ENCODE assay signal across 8 cellular contexts in genomic region chr12:107670999-107671643, GRCh38. TPM values are rescaled to one million over a fixed set of nuclear protein-coding genes. Genes with fewer than 3 reads are reported as not detected.
DNase-seq lines count a peak whose midpoint lies in the region; ATAC-seq, FAIRE-seq and TF ChIP-seq lines count a peak whose summit lies in the region.

No MANE protein-coding gene starts in this region.

- H3K36me3 Mint-ChIP-seq in activated naive CD4-positive, alpha-beta T cell treated with anti-CD3 and anti-CD28 coated beads for 36 hours (ENCODE audit: low read depth), result no peaks in the 10 kb centered on the region

- TF ChIP-seq CTCF in GM10248 (IDR thresholded peaks at IDR 0.05; ENCODE audit: control extremely low read depth, extremely low read depth, low read depth, missing control alignments) (peak; percentile 69), LNCaP clone FGC (IDR thresholded peaks at IDR 0.05; ENCODE audit: control insufficient read depth, extremely low read depth, insufficient read depth) (peak; percentile 58), kidney (IDR thresholded peaks at IDR 0.05; ENCODE audit: borderline replicate concordance, extremely low read depth, insufficient read depth) (peak; percentile 21), upper lobe of left lung (IDR thresholded peaks at IDR 0.05) (peak in 5 of 6 experiments; percentile 33 to 48 (median 39))

- H3K27ac Mint-ChIP-seq in activated naive CD4-positive, alpha-beta T cell treated with anti-CD3 and anti-CD28 coated beads for 36 hours, result no peak overlapping the region

- POLR2A ChIA-PET in GM10248 (lab: Yijun Ruan, JAX), result no interaction called here

- H3K27ac ChIP-seq in kidney (ENCODE audit: low read depth in 2 of 2, low read length in 2 of 2), result no peak overlapping the region
- H3K27ac ChIP-seq in upper lobe of left lung, result no peak overlapping the region

- ATAC-seq in upper lobe of left lung (ENCODE audit: low FRiP score in 2 of 2), result peak in 1 of 2 donors; percentile 44
- ATAC-seq in HG03460 (IDR thresholded peaks at IDR 0.05; ENCODE audit: unreplicated experiment), result no peak

- H3K4me1 ChIP-seq in kidney (ENCODE audit: control insufficient read depth in 1 of 2, insufficient read depth in 1 of 2, low read depth in 1 of 2, low read length in 2 of 2) (no peaks in the 10 kb centered on the region), upper lobe of left lung (no peaks in the 10 kb centered on the region)

- intact Hi-C loops in activated naive CD4-positive, alpha-beta T cell treated with anti-CD3 and anti-CD28 coated beads for 36 hours (cut with micrococcal nuclease), result loop anchor here (5.0 to 10.0 kb wide), 2 partner anchors 524 to 539 kb away; no protein-coding TSS in a partner anchor
- intact Hi-C loops in kidney (cut with DNase I), result loop anchor here (10.0 kb wide), 1 partner anchor 214 kb away; no protein-coding TSS in a partner anchor

- peak; percentile 46 for DNase-seq in GM10248 (ENCODE audit: extremely low spot score)
- no peak for DNase-seq in LNCaP clone FGC (ENCODE audit: low read depth)
- peak; percentile 60 for DNase-seq in activated naive CD4-positive, alpha-beta T cell treated with anti-CD3 and anti-CD28 coated beads for 36 hours
- no peak for DNase-seq in kidney
- peak; percentile 31 to 72 for DNase-seq in upper lobe of left lung
- DNase-seq in NCI-H2196 (lab: John Stamatoyannopoulos, UW; ENCODE audit: unreplicated experiment), result no peak
- no peak for DNase-seq in NCI-H1694 (lab: John Stamatoyannopoulos, UW)

- peaks cover 6% of the 10 kb centered on the region for H3K27me3 Mint-ChIP-seq in activated naive CD4-positive, alpha-beta T cell treated with anti-CD3 and anti-CD28 coated beads for 36 hours (ENCODE audit: low read depth)

- H3K36me3 ChIP-seq in kidney (ENCODE audit: control insufficient read depth in 1 of 2, insufficient read depth in 2 of 2, low read length in 2 of 2), result no peaks in the 10 kb centered on the region
- no peaks in the 10 kb centered on the region for H3K36me3 ChIP-seq in upper lobe of left lung

- no peak for FAIRE-seq in kidney (lab: Jason Lieb, UNC)

- H3K27me3 ChIP-seq in upper lobe of left lung, result no peaks in the 10 kb centered on the region

- CTCF ChIA-PET in GM10248 (lab: Yijun Ruan, JAX), result interaction anchor here (0.6 to 16.8 kb wide), 21 partner anchors 9 to 297 kb away, joined by 3 to 229 read pairs (median 4); partner anchors contain the start of gene PWP1
- CTCF ChIA-PET in activated naive CD4-positive, alpha-beta T cell treated with anti-CD3 and anti-CD28 coated beads for 36 hours (lab: Charles Lee), result interaction anchor here (0.6 to 3.5 kb wide), 19 partner anchors 9 to 1810 kb away, joined by 3 to 39 read pairs (median 4); no protein-coding TSS in a partner anchor

- TF ChIP-seq POLR2A in upper lobe of left lung (IDR thresholded peaks at IDR 0.05), result no peak

- 38 to 40% methylated on average over 10 of the region's 10 CpGs for WGBS in upper lobe of left lung, 2 donors

- H3K4me1 Mint-ChIP-seq in activated naive CD4-positive, alpha-beta T cell treated with anti-CD3 and anti-CD28 coated beads for 36 hours (ENCODE audit: low read depth), result peaks cover 4% of the 10 kb centered on the region

- H3K4me3 ChIP-seq in LNCaP clone FGC (ENCODE audit: low read depth, low read length), result no peak overlapping the region
- H3K4me3 ChIP-seq in kidney (ENCODE audit: low read length in 2 of 2), result no peak overlapping the region
- H3K4me3 ChIP-seq in upper lobe of left lung, result no peak overlapping the region

- H3K9ac ChIP-seq in kidney (ENCODE audit: low read length in 2 of 2), result no peak overlapping the region

- no peak overlapping the region for H3K4me3 Mint-ChIP-seq in activated naive CD4-positive, alpha-beta T cell treated with anti-CD3 and anti-CD28 coated beads for 36 hours

- no peak for TF ChIP-seq EP300 in upper lobe of left lung (IDR thresholded peaks at IDR 0.05)

- H3K9me3 ChIP-seq in kidney (ENCODE audit: control insufficient read depth in 1 of 2, low read length in 2 of 2), result no peaks in the 10 kb centered on the region
- H3K9me3 ChIP-seq in upper lobe of left lung, result no peaks in the 10 kb centered on the region

- no peaks in the 10 kb centered on the region for H3K9me3 Mint-ChIP-seq in activated naive CD4-positive, alpha-beta T cell treated with anti-CD3 and anti-CD28 coated beads for 36 hours

RNA-seq across cellular contexts. Expression of gene PWP1, which starts 14.5 kb away (rescaled TPM):
- total RNA-seq in activated naive CD4-positive, alpha-beta T cell treated with anti-CD3 and anti-CD28 coated beads for 36 hours, result 10 to 100 TPM; 35.0 to 37.1 TPM
- total RNA-seq in kidney, result 28.8 TPM
- 27.4 TPM for polyA plus RNA-seq in kidney (ENCODE audit: insufficient read depth, low read depth, low replicate concordance)
- 10 to 100 TPM; 23.6 to 87.0 (median 39.3) TPM for total RNA-seq in upper lobe of left lung

Comparison
In these comparisons a context has a peak if more than half of its experiments do, and no peak if none do; other contexts are left out.
1. DNase-seq: peak in GM10248 (single experiment), activated naive CD4-positive, alpha-beta T cell treated with anti-CD3 and anti-CD28 coated beads for 36 hours (single experiment) and upper lobe of left lung (2 of 2); none in LNCaP clone FGC (single experiment), kidney (single experiment), NCI-H2196 (single experiment) and NCI-H1694 (single experiment).
2. Peak in every context shown above with its lines, with median percentiles within 50 percentile points of each other: CTCF ChIP-seq.